28 cellular contexts compared by ENCODE assay signal in genomic region chr6:144911322-144911721, GRCh38.
"Had no signal": no experiment of that assay in that cellular context is flagged by ENCODE, and none has a peak within 500 bp of the region (broad histone marks: within the 10 kb centered on the region; RNA-seq: fewer than 3 reads in every experiment).

No MANE protein-coding gene starts in this region.

- DNase-seq: cortex of kidney; effector CD4-positive, alpha-beta T cell; foreskin fibroblast; heart left ventricle; left colon; left ventricle myocardium inferior; lower lobe of right lung; naive thymus-derived CD8-positive, alpha-beta T cell; nephron progenitor cell; nucleus accumbens; ovary; posterior cingulate gyrus; psoas muscle; right cardiac atrium; sigmoid colon; stimulated activated CD4-positive, alpha-beta T cell treated with anti-CD3 and anti-CD28 coated beads, Interleukin-2, amount 100 ng/mL, for 24 hours; stimulated activated CD4-positive, alpha-beta T cell treated with anti-CD3 and anti-CD28 coated beads, Interleukin-4, amount 100 ng/mL, for 24 hours; stimulated activated naive CD4-positive, alpha-beta T cell treated with Interleukin-2 at 50 U/mL for 16 hours; stomach; thyroid gland; upper lobe of left lung had no signal

- H3K27me3 ChIP-seq: gastroesophageal sphincter, heart left ventricle, hepatocyte, ovary, sigmoid colon, stomach, thyroid gland, upper lobe of left lung had no signal

- H3K27ac Mint-ChIP-seq: nephron progenitor cell; stimulated activated effector memory CD8-positive, alpha-beta T cell treated with anti-CD3 and anti-CD28 coated beads, Interleukin-12 subunit alpha, Interleukin-12 subunit beta, amount 100 ng/mL, for 72 hours had no signal

- H3K4me3 Mint-ChIP-seq: naive thymus-derived CD8-positive, alpha-beta T cell; nephron progenitor cell; stimulated activated effector memory CD8-positive, alpha-beta T cell treated with anti-CD3 and anti-CD28 coated beads, Interleukin-12 subunit alpha, Interleukin-12 subunit beta, amount 100 ng/mL, for 72 hours had no signal

- H3K36me3 Mint-ChIP-seq: stimulated activated effector memory CD8-positive, alpha-beta T cell treated with anti-CD3 and anti-CD28 coated beads, Interleukin-12 subunit alpha, Interleukin-12 subunit beta, amount 100 ng/mL, for 72 hours had no signal

- H3K4me3 ChIP-seq: gastroesophageal sphincter, heart left ventricle, hepatocyte, left ventricle myocardium inferior, lower lobe of right lung, ovary, psoas muscle, sigmoid colon, stomach, thyroid gland, upper lobe of left lung had no signal

- H3K79me2 ChIP-seq: hepatocyte had no signal

- H3K4me1 Mint-ChIP-seq: nephron progenitor cell; stimulated activated effector memory CD8-positive, alpha-beta T cell treated with anti-CD3 and anti-CD28 coated beads, Interleukin-12 subunit alpha, Interleukin-12 subunit beta, amount 100 ng/mL, for 72 hours had no signal

- H3K27ac ChIP-seq: epithelial cell of prostate, gastroesophageal sphincter, heart left ventricle, hepatocyte, left ventricle myocardium inferior, lower lobe of right lung, ovary, psoas muscle, sigmoid colon, stomach, thyroid gland, upper lobe of left lung had no signal

- H2AFZ ChIP-seq: hepatocyte had no signal

- FAIRE-seq: islet of Langerhans, urothelium cell line had no signal

- H3K9me3 Mint-ChIP-seq: nephron progenitor cell; stimulated activated effector memory CD8-positive, alpha-beta T cell treated with anti-CD3 and anti-CD28 coated beads, Interleukin-12 subunit alpha, Interleukin-12 subunit beta, amount 100 ng/mL, for 72 hours had no signal

- H3K9me3 ChIP-seq: gastroesophageal sphincter, heart left ventricle, left ventricle myocardium inferior, lower lobe of right lung, ovary, psoas muscle, sigmoid colon, stomach, thyroid gland, upper lobe of left lung had no signal

- ATAC-seq: esophagus mucosa; gastroesophageal sphincter; heart left ventricle; left colon; lower lobe of right lung; naive thymus-derived CD8-positive, alpha-beta T cell; psoas muscle; right cardiac atrium; stimulated activated effector memory CD8-positive, alpha-beta T cell treated with anti-CD3 and anti-CD28 coated beads, Interleukin-12 subunit alpha, Interleukin-12 subunit beta, amount 100 ng/mL, for 72 hours had no signal

- H3K4me1 ChIP-seq: heart left ventricle, left ventricle myocardium inferior, psoas muscle, stomach, upper lobe of left lung had no signal

- H3K36me3 ChIP-seq: gastroesophageal sphincter, heart left ventricle, left ventricle myocardium inferior, lower lobe of right lung, ovary, sigmoid colon, stomach, thyroid gland, upper lobe of left lung had no signal

- H3K4me2 ChIP-seq: hepatocyte had no signal
